In the genomic region with DNA sequence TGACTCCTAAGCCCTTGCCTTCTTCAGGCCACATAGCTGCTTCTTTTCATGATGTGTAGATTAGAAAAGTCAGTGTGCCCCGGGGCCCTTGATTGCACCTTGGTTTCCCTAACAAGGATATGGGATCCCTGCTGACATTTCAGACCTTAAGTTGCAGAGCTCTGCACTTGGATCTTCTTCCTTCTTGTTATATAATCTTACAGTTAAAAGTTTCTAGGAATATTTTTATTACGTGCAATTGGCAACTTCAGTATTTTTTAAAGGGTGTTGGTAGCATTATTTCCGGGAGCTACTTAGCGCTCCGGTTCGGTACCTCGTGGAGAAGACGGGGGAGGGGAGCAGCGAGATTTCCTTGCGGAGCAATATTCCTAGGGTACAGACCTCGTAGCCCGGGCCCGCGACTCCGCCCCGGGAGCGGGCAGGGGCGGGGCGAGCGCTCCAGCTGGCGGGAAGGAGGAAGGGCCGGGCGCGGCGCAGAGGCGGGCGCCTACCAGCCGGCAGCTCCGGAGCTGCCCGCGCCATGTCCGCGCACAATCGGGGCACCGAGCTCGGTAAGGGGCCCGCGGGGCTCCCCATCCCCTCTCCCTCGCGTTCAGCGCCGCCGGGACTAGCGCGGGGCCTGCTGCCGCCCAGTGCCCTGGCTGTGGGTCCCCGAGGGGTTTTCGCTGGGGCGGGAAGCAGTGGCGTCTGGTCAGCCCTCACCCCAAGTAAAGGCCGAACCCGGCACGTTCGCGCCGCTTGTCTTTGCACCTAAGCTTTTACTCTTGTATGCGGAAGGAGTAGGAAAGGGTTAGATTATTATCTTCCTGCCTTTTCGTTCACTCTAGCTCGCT, we compare ENCODE assay signal across 8 cellular contexts. TPM values are rescaled to one million over a fixed set of nuclear protein-coding genes. Genes with fewer than 3 reads are reported as not detected.
DNase-seq lines count a peak whose midpoint lies in the region; ATAC-seq and TF ChIP-seq lines count a peak whose summit lies in the region.

A gene (plus strand): TSS at position 469 of the 833 bp plus-strand sequence. CDS start 52 bp downstream, at position 521.

- H3K4me3 ChIP-seq in GM23338 (peak within 1 kb of the TSS; percentile 83), gastroesophageal sphincter (peak within 1 kb of the TSS; percentile 77 to 84), suprapubic skin (peak within 1 kb of the TSS; percentile 75)

- no peaks in the 10 kb centered on the region for H3K9me2 ChIP-seq in GM23338 (ENCODE audit: insufficient read depth)

- H3K27ac ChIP-seq in GM23338 (ENCODE audit: low read depth), result peak within 1 kb of the TSS; percentile 65
- peak within 1 kb of the TSS; percentile 87 to 99 (median 97) for H3K27ac ChIP-seq in gastroesophageal sphincter
- peak within 1 kb of the TSS; percentile 97 for H3K27ac ChIP-seq in suprapubic skin

- H3K4me2 ChIP-seq in GM23338, result peak within 1 kb of the TSS; percentile 88

- peak within 1 kb of the TSS; percentile 82 for H3K9ac ChIP-seq in ES-I3 (ENCODE audit: low read depth, low read length)

- no peaks in the 10 kb centered on the region for H3F3A ChIP-seq in GM23338 (replicated peaks; ENCODE audit: low read depth)

- 0 to 1% methylated on average over 11 to 19 of the region's 59 CpGs for WGBS in gastroesophageal sphincter (ENCODE audit: low coverage in 1 of 2), 2 donors
- under 1% methylated on average over 45 of the region's 59 CpGs for WGBS in suprapubic skin

- TF ChIP-seq CTCF in GM23338 (conservative IDR thresholded peaks at IDR 0.05; ENCODE audit: low read depth in 2 of 2), result no peak
- peak in 3 of 4 experiments; percentile 24 to 50 (median 35) for TF ChIP-seq CTCF in gastroesophageal sphincter (IDR thresholded peaks at IDR 0.05)
- TF ChIP-seq CTCF in suprapubic skin (IDR thresholded peaks at IDR 0.05), result no peak

- H3K36me3 Mint-ChIP-seq in GM23338 (ENCODE audit: low read depth), result no peaks in the 10 kb centered on the region; the same call in 2 of the 3 replicates

- H3K27ac Mint-ChIP-seq in GM23338, result peak within 1 kb of the TSS; percentile 91

- DNase-seq in GM23338 (ENCODE audit: low spot score), result peak; percentile 82
- peak; percentile 32 to 45 for DNase-seq in Kasumi-1 (lab: John Stamatoyannopoulos, UW)
- DNase-seq in SHP77 treated with DMSO at 0.1 percent for 48 hours (lab: John Stamatoyannopoulos, UW), result peak; percentile 18
- peak; percentile 60 for DNase-seq in activated naive CD4-positive, alpha-beta T cell treated with Interleukin-2 at 50 U/mL for 16 hours
- peak in 53 of 56 donors; percentile 16 to 81 (median 51) for DNase-seq in nucleus accumbens (lab: John Stamatoyannopoulos, UW)
- peak; percentile 82 to 86 for DNase-seq in suprapubic skin (ENCODE audit: low spot score in 2 of 2)

- 0 out of 2 replicates have a peak, but pooled peaks cover 5% of the 10 kb centered on the region for H4K20me1 ChIP-seq in GM23338 (replicated peaks; ENCODE audit: insufficient read depth)

- ATAC-seq in GM23338 (peak; percentile 98), gastroesophageal sphincter (peak; percentile 98)

- H2AFZ ChIP-seq in GM23338, result peak within 1 kb of the TSS; percentile 66; the same call in 1 of the 2 replicates

- no peaks in the 10 kb centered on the region for H3K9me3 ChIP-seq in ES-I3 (ENCODE audit: control insufficient read depth, insufficient read depth, low read length)
- H3K9me3 ChIP-seq in gastroesophageal sphincter, result no peaks in the 10 kb centered on the region
- no peaks in the 10 kb centered on the region for H3K9me3 ChIP-seq in suprapubic skin

- H3K4me3 Mint-ChIP-seq in GM23338, result peak within 1 kb of the TSS; percentile 92

- H3K4me1 Mint-ChIP-seq in GM23338, result peaks cover 14% of the 10 kb centered on the region

- peaks cover 7% of the 10 kb centered on the region for H3K27me3 Mint-ChIP-seq in GM23338 (ENCODE audit: insufficient read depth, low read depth, poor library complexity)

- no peaks in the 10 kb centered on the region for H3K9me3 Mint-ChIP-seq in GM23338

- TF ChIP-seq EP300 in gastroesophageal sphincter (IDR thresholded peaks at IDR 0.05), result no peak
- TF ChIP-seq EP300 in suprapubic skin (IDR thresholded peaks at IDR 0.05), result no peak

- H3K79me2 ChIP-seq in GM23338 (replicated peaks; ENCODE audit: insufficient read depth), result no peaks in the 10 kb centered on the region

- no peaks in the 10 kb centered on the region for H3K36me3 ChIP-seq in ES-I3 (ENCODE audit: insufficient read depth, low read length)
- H3K36me3 ChIP-seq in GM23338 (ENCODE audit: insufficient read depth), result peaks cover 3% of the 10 kb centered on the region; the same call in 1 of the 2 replicates
- H3K36me3 ChIP-seq in gastroesophageal sphincter, result peaks cover 0 to 11% of the 10 kb centered on the region in 2 donors
- H3K36me3 ChIP-seq in suprapubic skin, result peaks cover 12% of the 10 kb centered on the region

- H3K4me1 ChIP-seq in ES-I3 (ENCODE audit: insufficient read depth, low read length) (peaks cover 10% of the 10 kb centered on the region; the same call in 1 of the 2 replicates), GM23338 (ENCODE audit: insufficient read depth) (peaks cover 12% of the 10 kb centered on the region), gastroesophageal sphincter (peaks cover 0 to 50% (median 2%) of the 10 kb centered on the region in 3 donors), suprapubic skin (peaks cover 19% of the 10 kb centered on the region)

- peak; percentile 93 to 95 for TF ChIP-seq POLR2A in gastroesophageal sphincter (IDR thresholded peaks at IDR 0.05)
- TF ChIP-seq POLR2A in suprapubic skin (IDR thresholded peaks at IDR 0.05), result peak in 1 of 2 donors; percentile 87

- H3K27me3 ChIP-seq in GM23338 (ENCODE audit: insufficient read depth) (peaks cover 4% of the 10 kb centered on the region), gastroesophageal sphincter (no peaks in the 10 kb centered on the region), suprapubic skin (no peaks in the 10 kb centered on the region)

TF ChIP-seq in GM23338, 12 proteins besides CTCF, POLR2A, EP300 and RAD21:
- TF ChIP-seq ZNF114 (CRISPR knock-in tag; IDR thresholded peaks at IDR 0.05) (no peak), POLR2AphosphoS5 (IDR thresholded peaks at IDR 0.05; ENCODE audit: low read depth) (peak; percentile 71)

RNA-seq across cellular contexts. Expression of the gene that starts here (rescaled TPM):
- 20.4 and 29.6 TPM in 2 replicates for total RNA-seq in GM23338 (2014; rRNA removed; shearing (Covaris generic))
- polyA plus RNA-seq in GM23338 (2016; fragmentation: Nextera tagmentation; extraction: Ambion mirVana), result 23.8 and 27.3 TPM in 2 replicates
- total RNA-seq in gastroesophageal sphincter (10 to 100 TPM; 35.9 to 67.4 (median 52.5) TPM), suprapubic skin (10 to 100 TPM; 32.2 to 39.4 (median 34.2) TPM)

Comparison
In these comparisons a context has a peak if more than half of its experiments do, and no peak if none do; other contexts are left out.
1. Peak in every context shown above with its lines: DNase-seq, ATAC-seq, H3K4me3 ChIP-seq and H3K27ac ChIP-seq.
2. DNase-seq: peak in every context shown above with its lines; median percentile 84 in suprapubic skin; 82 in GM23338; 60 in activated naive CD4-positive, alpha-beta T cell treated with Interleukin-2 at 50 U/mL for 16 hours; 51 in nucleus accumbens; 38 in Kasumi-1; 18 in SHP77 treated with DMSO at 0.1 percent for 48 hours.
3. CTCF ChIP-seq: peak in gastroesophageal sphincter (3 of 4); none in GM23338 (0 of 2) and suprapubic skin (0 of 2).